1 cellular context compared by ENCODE assay signal in the genomic region with DNA sequence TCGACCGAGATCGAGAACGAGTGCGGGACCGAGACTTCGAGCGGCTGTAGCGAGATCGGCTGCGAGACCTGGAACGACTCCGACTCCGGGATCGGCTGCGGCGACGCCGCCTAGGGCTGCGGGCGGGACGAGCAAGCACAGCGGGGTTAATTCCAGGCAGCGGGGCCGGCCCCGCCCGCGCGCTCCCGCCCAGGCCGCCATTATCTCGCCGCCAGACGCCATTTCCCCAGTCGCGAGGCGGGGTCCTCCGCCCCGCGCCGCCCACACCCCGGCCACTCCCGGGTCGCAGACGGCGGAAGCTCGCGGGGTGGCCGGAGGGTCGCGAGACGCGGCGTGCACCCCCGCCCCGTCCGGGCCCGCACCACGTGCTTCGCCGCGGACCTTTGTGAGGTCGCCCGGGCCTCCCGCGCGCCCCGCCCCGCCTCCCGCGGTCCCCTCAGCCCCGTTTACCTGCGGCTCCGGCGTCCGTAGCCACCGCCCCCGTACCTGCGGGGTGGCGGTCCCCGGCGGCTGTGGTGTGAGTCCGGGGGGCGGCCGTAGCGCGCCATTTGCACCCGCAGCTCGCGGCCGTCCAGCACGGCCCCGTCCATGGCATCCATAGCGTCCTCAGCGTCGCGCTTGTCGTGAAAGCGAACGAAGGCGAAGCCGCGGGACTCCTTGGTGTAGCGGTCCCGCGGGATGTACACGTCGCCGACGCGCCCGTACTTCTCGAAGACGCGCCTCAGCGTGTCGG.
TF ChIP-seq lines count a peak whose summit lies in the region.

No MANE protein-coding gene starts in this region.

TF ChIP-seq in liver, 16 proteins besides CTCF, POLR2A, EP300 and RAD21 (continued from another document):
- no peak for TF ChIP-seq HNF4A (conservative IDR thresholded peaks at IDR 0.05)
